8 cellular contexts compared by ENCODE assay signal in genomic region chr9:107749787-107750444, GRCh38.
DNase-seq lines count a peak whose midpoint lies in the region; ATAC-seq and TF ChIP-seq lines count a peak whose summit lies in the region.

No MANE protein-coding gene starts in this region.

- no peak overlapping the region for H3K4me3 Mint-ChIP-seq in nephron

- H3K27me3 Mint-ChIP-seq in nephron (ENCODE audit: low read depth), result no peaks in the 10 kb centered on the region

- H3K27ac Mint-ChIP-seq in nephron, result peak overlapping the region in 2 of 3 experiments; percentile 87

- H3K4me3 ChIP-seq in HFF-Myc (replicated peaks; ENCODE audit: low read depth, low read length) (no peak overlapping the region), fibroblast of mammary gland (ENCODE audit: control insufficient read depth, low read depth, low read length) (no peak overlapping the region)

- H3K9me3 Mint-ChIP-seq in nephron, result no peaks in the 10 kb centered on the region

- no peak for TF ChIP-seq CTCF in HFF-Myc (IDR thresholded peaks at IDR 0.05; ENCODE audit: low read depth, low read length, missing control alignments)
- no peak for TF ChIP-seq CTCF in fibroblast of mammary gland (conservative IDR thresholded peaks at IDR 0.05; ENCODE audit: control insufficient read depth, insufficient read depth, low read depth, low read length)
- TF ChIP-seq CTCF in nephron (IDR thresholded peaks at IDR 0.05; ENCODE audit: unreplicated experiment in 3 of 3), result no peak

- peak; percentile 96 for DNase-seq in HFF-Myc (ENCODE audit: extremely low read depth, low read depth)
- peak; percentile 91 for DNase-seq in SHP77 treated with DMSO at 0.1 percent for 48 hours (lab: John Stamatoyannopoulos, UW)
- peak; percentile 97 for DNase-seq in fibroblast of mammary gland (ENCODE audit: low read depth)
- DNase-seq in activated naive CD4-positive, alpha-beta T cell treated with Interleukin-2 at 50 U/mL for 16 hours, result no peak
- DNase-seq in stimulated activated naive CD4-positive, alpha-beta T cell treated with Interleukin-2 at 50 U/mL for 16 hours (lab: John Stamatoyannopoulos, UW), result no peak

- H3K4me1 Mint-ChIP-seq in nephron, result peaks cover 27% of the 10 kb centered on the region

- no peak for ATAC-seq in HG03439 (IDR thresholded peaks at IDR 0.05; ENCODE audit: unreplicated experiment)
- ATAC-seq in HG03039 (IDR thresholded peaks at IDR 0.05; ENCODE audit: unreplicated experiment), result no peak

- no peaks in the 10 kb centered on the region for H3K36me3 Mint-ChIP-seq in nephron (ENCODE audit: low read depth)

Comparison
In these comparisons a context has a peak if more than half of its experiments do, and no peak if none do; other contexts are left out.
1. DNase-seq: peak in HFF-Myc (single experiment), SHP77 treated with DMSO at 0.1 percent for 48 hours (single experiment) and fibroblast of mammary gland (single experiment); none in activated naive CD4-positive, alpha-beta T cell treated with Interleukin-2 at 50 U/mL for 16 hours (single experiment) and stimulated activated naive CD4-positive, alpha-beta T cell treated with Interleukin-2 at 50 U/mL for 16 hours (single experiment).